Comparison of ENCODE assay signal across 1 cellular context in the genomic region with DNA sequence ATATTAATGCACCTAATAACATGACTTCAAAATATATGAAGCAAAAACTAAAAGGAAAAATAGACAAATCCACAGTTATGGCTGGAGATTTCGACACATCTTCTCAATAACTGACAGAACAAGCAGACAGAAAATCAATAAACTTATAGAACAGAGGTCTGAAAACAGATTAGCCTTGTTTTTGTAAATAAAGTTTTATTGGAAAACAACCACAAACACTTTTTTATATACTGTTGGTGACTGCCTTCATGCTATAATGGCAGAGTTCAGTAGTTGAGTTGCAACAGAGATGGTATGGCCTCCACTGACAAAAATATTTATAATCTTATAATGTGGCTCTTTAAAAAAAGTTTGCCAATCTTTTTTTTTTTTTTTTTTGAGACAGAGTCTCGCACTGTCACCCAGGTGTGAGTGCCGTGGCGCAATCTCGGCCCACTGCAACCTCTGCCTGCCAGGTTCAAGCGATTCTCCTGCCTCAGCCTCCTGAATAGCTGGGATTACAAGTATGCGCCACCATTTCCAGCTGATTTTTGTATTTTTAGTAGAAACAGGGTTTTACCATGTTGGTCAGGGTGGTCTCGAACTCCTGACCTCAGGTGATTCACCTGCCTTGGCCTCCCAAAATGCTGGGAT.
TF ChIP-seq lines count a peak whose summit lies in the region.

No MANE protein-coding gene starts in this region.

TF ChIP-seq in HepG2, 621 proteins besides CTCF, POLR2A, EP300 and RAD21 (continued from another document):
- TF ChIP-seq AHDC1 (CRISPR knock-in tag; IDR thresholded peaks at IDR 0.05; ENCODE audit: borderline replicate concordance) (no peak), ZNF570 (CRISPR knock-in tag; IDR thresholded peaks at IDR 0.05; ENCODE audit: borderline replicate concordance) (no peak)
- TF ChIP-seq, protein P1, sequence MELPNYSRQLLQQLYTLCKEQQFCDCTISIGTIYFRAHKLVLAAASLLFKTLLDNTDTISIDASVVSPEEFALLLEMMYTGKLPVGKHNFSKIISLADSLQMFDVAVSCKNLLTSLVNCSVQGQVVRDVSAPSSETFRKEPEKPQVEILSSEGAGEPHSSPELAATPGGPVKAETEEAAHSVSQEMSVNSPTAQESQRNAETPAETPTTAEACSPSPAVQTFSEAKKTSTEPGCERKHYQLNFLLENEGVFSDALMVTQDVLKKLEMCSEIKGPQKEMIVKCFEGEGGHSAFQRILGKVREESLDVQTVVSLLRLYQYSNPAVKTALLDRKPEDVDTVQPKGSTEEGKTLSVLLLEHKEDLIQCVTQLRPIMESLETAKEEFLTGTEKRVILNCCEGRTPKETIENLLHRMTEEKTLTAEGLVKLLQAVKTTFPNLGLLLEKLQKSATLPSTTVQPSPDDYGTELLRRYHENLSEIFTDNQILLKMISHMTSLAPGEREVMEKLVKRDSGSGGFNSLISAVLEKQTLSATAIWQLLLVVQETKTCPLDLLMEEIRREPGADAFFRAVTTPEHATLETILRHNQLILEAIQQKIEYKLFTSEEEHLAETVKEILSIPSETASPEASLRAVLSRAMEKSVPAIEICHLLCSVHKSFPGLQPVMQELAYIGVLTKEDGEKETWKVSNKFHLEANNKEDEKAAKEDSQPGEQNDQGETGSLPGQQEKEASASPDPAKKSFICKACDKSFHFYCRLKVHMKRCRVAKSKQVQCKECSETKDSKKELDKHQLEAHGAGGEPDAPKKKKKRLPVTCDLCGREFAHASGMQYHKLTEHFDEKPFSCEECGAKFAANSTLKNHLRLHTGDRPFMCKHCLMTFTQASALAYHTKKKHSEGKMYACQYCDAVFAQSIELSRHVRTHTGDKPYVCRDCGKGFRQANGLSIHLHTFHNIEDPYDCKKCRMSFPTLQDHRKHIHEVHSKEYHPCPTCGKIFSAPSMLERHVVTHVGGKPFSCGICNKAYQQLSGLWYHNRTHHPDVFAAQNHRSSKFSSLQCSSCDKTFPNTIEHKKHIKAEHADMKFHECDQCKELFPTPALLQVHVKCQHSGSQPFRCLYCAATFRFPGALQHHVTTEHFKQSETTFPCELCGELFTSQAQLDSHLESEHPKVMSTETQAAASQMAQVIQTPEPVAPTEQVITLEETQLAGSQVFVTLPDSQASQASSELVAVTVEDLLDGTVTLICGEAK (IDR thresholded peaks at IDR 0.05), result peak; percentile 69
- TF ChIP-seq, protein P1 (CRISPR knock-in tag; IDR thresholded peaks at IDR 0.05), result peak; percentile 96
